Comparison of ENCODE assay signal across 1 cellular context in genomic region chr13:110575322-110576069, GRCh38.
TF ChIP-seq lines count a peak whose summit lies in the region.

No MANE protein-coding gene starts in this region.

TF ChIP-seq in A549, 52 proteins besides CTCF, POLR2A, EP300 and RAD21 (continued from another document):
- no peak for TF ChIP-seq REST (IDR thresholded peaks at IDR 0.05)
- TF ChIP-seq JUNB (IDR thresholded peaks at IDR 0.05) = no peak
- no peak for TF ChIP-seq NR3C1 (IDR thresholded peaks at IDR 0.05)
- TF ChIP-seq RNF2 (IDR thresholded peaks at IDR 0.05; ENCODE audit: borderline replicate concordance, low read depth) = no peak
- no peak for TF ChIP-seq TP53 (CRISPR knock-in tag; IDR thresholded peaks at IDR 0.05)
